In genomic region chr5:109191153-109191558, GRCh38 we compare ENCODE assay signal across 9 cellular contexts.
A peak's percentile ranks its signal among the peaks of the same experiment; 100 is the strongest.
DNase-seq lines count a peak whose midpoint lies in the region; ATAC-seq and TF ChIP-seq lines count a peak whose summit lies in the region.
"Had no signal": no experiment of that assay in that cellular context is flagged by ENCODE, and none has a peak within 500 bp of the region (broad histone marks: within the 10 kb centered on the region; RNA-seq: fewer than 3 reads in every experiment).

No MANE protein-coding gene starts in this region.

- no peak overlapping the region for H3K9ac ChIP-seq in MM.1S (ENCODE audit: low read length)

- H3K27me3 ChIP-seq in MM.1S (replicated peaks; ENCODE audit: insufficient read depth, low read length), result no peaks in the 10 kb centered on the region
- no peaks in the 10 kb centered on the region for H3K27me3 ChIP-seq in esophagus squamous epithelium
- H3K27me3 ChIP-seq: tibial artery had no signal

- no peak overlapping the region for H3K4me2 ChIP-seq in MM.1S (ENCODE audit: low read depth, low read length)

- H2AFZ ChIP-seq in MM.1S (ENCODE audit: low read length), result no peak overlapping the region

- H3K4me3 ChIP-seq in MM.1S (ENCODE audit: low read length) (no peak overlapping the region), esophagus squamous epithelium (no peak overlapping the region)
- H3K4me3 ChIP-seq: tibial artery had no signal

- H3K9me3 ChIP-seq in MM.1S (replicated peaks; ENCODE audit: insufficient read depth, low read length) (no peaks in the 10 kb centered on the region), esophagus squamous epithelium (no peaks in the 10 kb centered on the region)
- H3K9me3 ChIP-seq: tibial artery had no signal

- no peak overlapping the region for H3K4me3 Mint-ChIP-seq in Calu3 (ENCODE audit: low read depth, unreplicated experiment)

- no peaks in the 10 kb centered on the region for H4K20me1 ChIP-seq in MM.1S (ENCODE audit: insufficient read depth, low read length)

- DNase-seq in Calu3 (peak; percentile 20), MM.1S (peak; percentile 24), esophagus squamous epithelium (lab: John Stamatoyannopoulos, UW) (no peak), HuH-7.5 (ENCODE audit: low spot score) (no peak), T-helper 9 cell (no peak), G401 (ENCODE audit: low spot score) (no peak)

- in situ Hi-C loops in G401 (cut with HindIII; ENCODE audit: low sequenced_read_pairs), result no loop called here

- CTCF ChIA-PET in Calu3 (lab: Charles Lee), result no interaction called here

- H3K4me1 Mint-ChIP-seq in Calu3 (ENCODE audit: low read depth, unreplicated experiment), result peaks cover 23% of the 10 kb centered on the region

- H3K9me3 Mint-ChIP-seq in Calu3 (ENCODE audit: low read depth, unreplicated experiment), result no peaks in the 10 kb centered on the region

- H3K4me1 ChIP-seq in MM.1S (ENCODE audit: low read length) (peaks cover 6% of the 10 kb centered on the region), esophagus squamous epithelium (peaks cover 0 to 25% (median 6%) of the 10 kb centered on the region in 3 donors)
- H3K4me1 ChIP-seq: tibial artery had no signal

- 7 to 12% methylated on average over 2 of the region's 2 CpGs for WGBS in esophagus squamous epithelium, 2 donors

- no peaks in the 10 kb centered on the region for H3F3A ChIP-seq in MM.1S (ENCODE audit: insufficient read depth, low read length)

- no TSS peak for BruUV-seq in Calu3 (replicated peaks; lab: Mats Ljungman, UMichigan)

- ATAC-seq in GM21447 (IDR thresholded peaks at IDR 0.05; ENCODE audit: unreplicated experiment) (peak; percentile 69), HG02642 (IDR thresholded peaks at IDR 0.05; ENCODE audit: poor library complexity, unreplicated experiment) (no peak)

- peak overlapping the region; percentile 46 for H3K27ac Mint-ChIP-seq in Calu3 (ENCODE audit: unreplicated experiment)

- no peaks in the 10 kb centered on the region for H3K79me2 ChIP-seq in MM.1S (ENCODE audit: low read length)

- TF ChIP-seq POLR2A in esophagus squamous epithelium (IDR thresholded peaks at IDR 0.05), result no peak

- no peak for TF ChIP-seq CTCF in Calu3 (IDR thresholded peaks at IDR 0.05; ENCODE audit: unreplicated experiment)
- no peak for TF ChIP-seq CTCF in MM.1S (IDR thresholded peaks at IDR 0.05; ENCODE audit: low read length)
- no peak for TF ChIP-seq CTCF in esophagus squamous epithelium (IDR thresholded peaks at IDR 0.05)

- no peaks in the 10 kb centered on the region for H3K9me2 ChIP-seq in MM.1S (replicated peaks; ENCODE audit: insufficient read depth, low read length)

- H3K36me3 ChIP-seq in MM.1S (replicated peaks; ENCODE audit: insufficient read depth, low read length) (no peaks in the 10 kb centered on the region), esophagus squamous epithelium (peaks cover 0 to 16% (median 0%) of the 10 kb centered on the region in 3 donors)

- H3K27me3 Mint-ChIP-seq in Calu3 (ENCODE audit: unreplicated experiment), result no peaks in the 10 kb centered on the region

- H3K36me3 Mint-ChIP-seq in Calu3 (ENCODE audit: insufficient read depth, unreplicated experiment), result no peaks in the 10 kb centered on the region

- intact Hi-C loops in Calu3 (cut with micrococcal nuclease; ENCODE audit: unreplicated experiment), result no loop called here
- intact Hi-C loops in esophagus squamous epithelium (cut with DNase I), result no loop called here

- H3K27ac ChIP-seq in MM.1S (ENCODE audit: low read length), result no peak overlapping the region
- peak overlapping the region in 3 of 4 donors; percentile 22 to 48 (median 44) for H3K27ac ChIP-seq in esophagus squamous epithelium
- H3K27ac ChIP-seq: tibial artery had no signal

Comparison
In these comparisons a context has a peak if more than half of its experiments do, and no peak if none do; other contexts are left out.
1. DNase-seq: peak in Calu3 (single experiment) and MM.1S (single experiment); none in esophagus squamous epithelium (single experiment), HuH-7.5 (single experiment), T-helper 9 cell (single experiment) and G401 (single experiment).